In genomic region chr11:36840378-36840777, GRCh38 we compare ENCODE assay signal across 30 cellular contexts.
"Had no signal": no experiment of that assay in that cellular context is flagged by ENCODE, and none has a peak within 500 bp of the region (broad histone marks: within the 10 kb centered on the region; RNA-seq: fewer than 3 reads in every experiment).

No MANE protein-coding gene starts in this region.

- H3K9me3 ChIP-seq: esophagus squamous epithelium had no signal

- H3K27ac ChIP-seq: brain microvascular endothelial cell, coronary artery, dorsolateral prefrontal cortex, epithelial cell of prostate, esophagus squamous epithelium, heart right ventricle, WERI-Rb-1 had no signal

- H3K27me3 ChIP-seq: brain microvascular endothelial cell, esophagus squamous epithelium had no signal

- H3K27ac Mint-ChIP-seq: activated B cell treated with CpG ODN at 0.5 μM for 24 hours; activated CD8-positive, alpha-beta T cell treated with anti-CD3 and anti-CD28 coated beads for 36 hours; activated naive CD8-positive, alpha-beta T cell; activated T-helper 17 cell treated with anti-CD3 and anti-CD28 coated beads, Interleukin-2, amount 50 U/mL, for 72 hours; dendritic cell treated with granulocyte-macrophage colony-stimulating factor and Interleukin-4, amounts not matched to agents 40 ng/mL and 50 ng/mL, for 4 days; effector memory CD8-positive, alpha-beta T cell; T-helper 17 cell; T-helper 2 cell treated with Interferon-gamma antibody and Interleukin-4, amounts not matched to agents 5 μg/mL and 100 μg/mL, for 36 hours had no signal

- ATAC-seq: activated CD4-positive, CD25-positive, alpha-beta regulatory T cell treated with anti-CD3 and anti-CD28 coated beads, Interleukin-2, amount 50 U/mL, for 24 hours; activated CD8-positive, alpha-beta T cell treated with anti-CD3 and anti-CD28 coated beads for 36 hours; activated T-cell treated with anti-CD3 and anti-CD28 coated beads, Interleukin-2, amount 50 U/mL, for 4 hours; activated T-helper 17 cell treated with anti-CD3 and anti-CD28 coated beads, Interleukin-2, amount 50 U/mL, for 72 hours; effector memory CD8-positive, alpha-beta T cell; heart right ventricle; T-helper 17 cell had no signal

- H3K4me1 Mint-ChIP-seq: activated B cell treated with CpG ODN at 0.5 μM for 24 hours; activated T-helper 17 cell treated with anti-CD3 and anti-CD28 coated beads, Interleukin-2, amount 50 U/mL, for 72 hours; central memory CD8-positive, alpha-beta T cell; T-helper 17 cell had no signal

- H3K36me3 ChIP-seq: brain microvascular endothelial cell, esophagus squamous epithelium, heart right ventricle, WERI-Rb-1 had no signal

- DNase-seq: activated B cell treated with CpG ODN at 0.5 μM for 24 hours; activated CD4-positive, alpha-beta T cell treated with anti-CD3 and anti-CD28 coated beads for 48 hours; activated CD4-positive, alpha-beta T cell treated with anti-CD3 and anti-CD28 coated beads, Interleukin-2, amount 50 U/mL, for 1 hour; activated CD4-positive, alpha-beta T cell treated with anti-CD3 and anti-CD28 coated beads, Interleukin-2, amount 50 U/mL, for 48 hours; activated CD8-positive, alpha-beta memory T cell treated with anti-CD3 and anti-CD28 coated beads for 24 hours; activated CD8-positive, alpha-beta T cell treated with anti-CD3 and anti-CD28 coated beads for 36 hours; activated effector memory CD4-positive, alpha-beta T cell treated with Interleukin-2 at 50 U/mL for 16 hours; activated gamma-delta T cell treated with Interleukin-2 at 50 U/mL for 16 hours; activated naive CD4-positive, alpha-beta T cell treated with anti-CD3 and anti-CD28 coated beads, Interleukin-2, amount 50 U/mL, for 16 hours; activated naive CD4-positive, alpha-beta T cell treated with Interleukin-2 at 50 U/mL for 16 hours; activated T-cell treated with anti-CD3 and anti-CD28 coated beads, Interleukin-2, amount 50 U/mL, for 4 hours; amniotic stem cell; brain microvascular endothelial cell; dorsolateral prefrontal cortex; effector CD4-positive, alpha-beta T cell; effector memory CD8-positive, alpha-beta T cell; esophagus squamous epithelium; heart right ventricle; T-helper 1 cell; T-helper 17 cell; T1000; WERI-Rb-1 had no signal

- H3K9me3 Mint-ChIP-seq: activated CD8-positive, alpha-beta T cell treated with anti-CD3 and anti-CD28 coated beads for 36 hours; activated T-helper 17 cell treated with anti-CD3 and anti-CD28 coated beads, Interleukin-2, amount 50 U/mL, for 72 hours; T-helper 2 cell treated with Interferon-gamma antibody and Interleukin-4, amounts not matched to agents 5 μg/mL and 100 μg/mL, for 36 hours had no signal

- H3K4me3 ChIP-seq: coronary artery, dorsolateral prefrontal cortex, esophagus squamous epithelium, heart right ventricle had no signal

- H3K27me3 Mint-ChIP-seq: dendritic cell treated with granulocyte-macrophage colony-stimulating factor and Interleukin-4, amounts not matched to agents 40 ng/mL and 50 ng/mL, for 4 days; T-helper 17 cell had no signal

- H3K4me1 ChIP-seq: esophagus squamous epithelium, heart right ventricle had no signal

- H3K4me3 Mint-ChIP-seq: activated B cell treated with CpG ODN at 0.5 μM for 24 hours; activated CD8-positive, alpha-beta T cell treated with anti-CD3 and anti-CD28 coated beads for 36 hours; activated naive CD8-positive, alpha-beta T cell; activated T-cell treated with anti-CD3 and anti-CD28 coated beads, Interleukin-2, amount 50 U/mL, for 4 hours; activated T-helper 17 cell treated with anti-CD3 and anti-CD28 coated beads, Interleukin-2, amount 50 U/mL, for 72 hours; central memory CD8-positive, alpha-beta T cell; dendritic cell treated with granulocyte-macrophage colony-stimulating factor and Interleukin-4, amounts not matched to agents 40 ng/mL and 50 ng/mL, for 4 days; effector memory CD8-positive, alpha-beta T cell; T-helper 17 cell; T-helper 2 cell treated with Interferon-gamma antibody and Interleukin-4, amounts not matched to agents 5 μg/mL and 100 μg/mL, for 36 hours had no signal

- H3K36me3 Mint-ChIP-seq: activated naive CD8-positive, alpha-beta T cell had no signal
